In genomic region chr2:227805578-227805977, GRCh38 we compare ENCODE assay signal across 11 cellular contexts. TPM values are rescaled to one million over a fixed set of nuclear protein-coding genes. Genes with fewer than 3 reads are reported as not detected.
DNase-seq lines count a peak whose midpoint lies in the region; ATAC-seq and TF ChIP-seq lines count a peak whose summit lies in the region.
"Had no signal": no experiment of that assay in that cellular context is flagged by ENCODE, and none has a peak within 500 bp of the region (broad histone marks: within the 10 kb centered on the region; RNA-seq: fewer than 3 reads in every experiment).

No MANE protein-coding gene starts in this region.

- H3K36me3 Mint-ChIP-seq in T-helper 17 cell (ENCODE audit: low read depth), result peaks cover 1% of the 10 kb centered on the region

- BruUV-seq in A673 (replicated peaks; lab: Mats Ljungman, UMichigan), result no TSS peak

- ATAC-seq in GM19351 (IDR thresholded peaks at IDR 0.05; ENCODE audit: unreplicated experiment) (peak; percentile 64), T-helper 17 cell (peak; percentile 89)
- ATAC-seq: mucosa of descending colon had no signal

- DNase-seq in A673 (ENCODE audit: low spot score) (peak; percentile 23), T-helper 17 cell (peak; percentile 19 to 65 (median 47)), fibroblast of villous mesenchyme (ENCODE audit: low read depth) (peak; percentile 76), BE2C (no peak), DMS79 treated with DMSO at 0.1 percent for 48 hours (lab: John Stamatoyannopoulos, UW) (no peak), H7 (no peak), NCI-H510A (lab: John Stamatoyannopoulos, UW) (no peak)
- DNase-seq: NCI-H187 had no signal

- peaks cover 34% of the 10 kb centered on the region for H3K4me1 Mint-ChIP-seq in T-helper 17 cell

- peak overlapping the region; percentile 86 for H3K4me3 Mint-ChIP-seq in T-helper 17 cell

- peak overlapping the region; percentile 98 for H3K27ac Mint-ChIP-seq in T-helper 17 cell

- no peak for TF ChIP-seq CTCF in A673 (conservative IDR thresholded peaks at IDR 0.05; ENCODE audit: low read depth, low read length)
- no peak for TF ChIP-seq CTCF in fibroblast of villous mesenchyme (IDR thresholded peaks at IDR 0.05; ENCODE audit: insufficient read depth, low read depth, low read length)
- no peak for TF ChIP-seq CTCF in BE2C (IDR thresholded peaks at IDR 0.05; ENCODE audit: low read depth, low read length)

- H3K36me3 ChIP-seq in A673 (ENCODE audit: insufficient read depth, low read length, poor library complexity, severe bottlenecking), result no peaks in the 10 kb centered on the region
- no peaks in the 10 kb centered on the region for H3K36me3 ChIP-seq in BE2C
- no peaks in the 10 kb centered on the region for H3K36me3 ChIP-seq in H7 (replicated peaks; ENCODE audit: control insufficient read depth, insufficient read depth, low read length)

- intact Hi-C loops in A673 (cut with micrococcal nuclease; ENCODE audit: unreplicated experiment), result no loop called here

- CTCF ChIA-PET in A673 (lab: Charles Lee), result no interaction called here

- H3K27ac ChIP-seq in A673 (ENCODE audit: low read depth, low read length, poor library complexity, severe bottlenecking), result no peak overlapping the region

- H3K9me3 ChIP-seq in A673 (ENCODE audit: low read depth, low read length, poor library complexity, severe bottlenecking) (no peaks in the 10 kb centered on the region), T-helper 17 cell (ENCODE audit: control insufficient read depth, low read length, poor library complexity, severe bottlenecking) (no peaks in the 10 kb centered on the region), BE2C (no peaks in the 10 kb centered on the region)
- H3K9me3 ChIP-seq: mucosa of descending colon had no signal

- H3K4me3 ChIP-seq in A673 (ENCODE audit: low read depth, low read length, poor library complexity, severe bottlenecking), result no peak overlapping the region
- H3K4me3 ChIP-seq in fibroblast of villous mesenchyme (ENCODE audit: low read depth, low read length), result no peak overlapping the region
- H3K4me3 ChIP-seq in BE2C (ENCODE audit: low read depth, low read length), result no peak overlapping the region
- H3K4me3 ChIP-seq in H7 (ENCODE audit: insufficient read depth, low read depth, low read length), result no peak overlapping the region
- H3K4me3 ChIP-seq: mucosa of descending colon had no signal

- POLR2A ChIA-PET in A673 (lab: Charles Lee; ENCODE audit: low non-redundant PET), result no interaction called here

- H3K4me1 ChIP-seq in A673 (ENCODE audit: insufficient read depth, low read length, poor library complexity, severe bottlenecking) (no peaks in the 10 kb centered on the region), BE2C (no peaks in the 10 kb centered on the region)

- H3K27me3 Mint-ChIP-seq in T-helper 17 cell, result no peaks in the 10 kb centered on the region

- H3K27me3 ChIP-seq in A673 (replicated peaks; ENCODE audit: insufficient read depth, low read depth, low read length, poor library complexity) (no peaks in the 10 kb centered on the region), BE2C (no peaks in the 10 kb centered on the region), H7 (ENCODE audit: control insufficient read depth, insufficient read depth, low read length) (no peaks in the 10 kb centered on the region)

RNA-seq across cellular contexts. Expression of gene CCL20, which starts 8.1 kb away (rescaled TPM):
- total RNA-seq in A673 (2021) (not detected in 2 replicates), T-helper 17 cell (10 to 100 TPM; 24.3 to 39.7 TPM), fibroblast of villous mesenchyme (0.43 TPM in 1 of 2 replicates, not detected in the other)
- not detected for polyA plus RNA-seq in BE2C (2012; ENCODE audit: insufficient read depth, insufficient read length, low read depth)
- not detected in 2 replicates for total RNA-seq in H7 (2014; rRNA removed; shearing (Covaris generic))

RNA-seq across cellular contexts. Expression of gene SCYGR8, which starts 59.9 kb away (rescaled TPM):
- total RNA-seq in A673 (2021), result not detected in 2 replicates
- total RNA-seq in T-helper 17 cell, result not detected
- total RNA-seq in fibroblast of villous mesenchyme, result not detected in 2 replicates
- polyA plus RNA-seq in BE2C (2012; ENCODE audit: insufficient read depth, insufficient read length, low read depth), result not detected
- total RNA-seq in H7 (2014; rRNA removed; shearing (Covaris generic)), result not detected in 2 replicates
- total RNA-seq: mucosa of descending colon; T-helper 1 cell treated with Interleukin-12 subunit alpha and Interleukin-12 subunit beta and Interleukin-4 antibody, amounts not matched to agents 30 ng/mL and 1 ng/mL, for 36 hours had no signal

Comparison
In these comparisons a context has a peak if more than half of its experiments do, and no peak if none do; other contexts are left out.
1. DNase-seq: peak in A673 (single experiment), T-helper 17 cell (3 of 3) and fibroblast of villous mesenchyme (single experiment); none in BE2C (single experiment), DMS79 treated with DMSO at 0.1 percent for 48 hours (single experiment), H7 (single experiment) and NCI-H510A (single experiment).
2. RNA of gene CCL20, which starts 8.1 kb away (total RNA-seq): 24.3 to 39.7 TPM in T-helper 17 cell; 0.43 TPM in fibroblast of villous mesenchyme, not detected in A673 and not detected in H7; every median in the first group is over 10 times any median in the second.